1 cellular context compared by ENCODE assay signal in the genomic region with DNA sequence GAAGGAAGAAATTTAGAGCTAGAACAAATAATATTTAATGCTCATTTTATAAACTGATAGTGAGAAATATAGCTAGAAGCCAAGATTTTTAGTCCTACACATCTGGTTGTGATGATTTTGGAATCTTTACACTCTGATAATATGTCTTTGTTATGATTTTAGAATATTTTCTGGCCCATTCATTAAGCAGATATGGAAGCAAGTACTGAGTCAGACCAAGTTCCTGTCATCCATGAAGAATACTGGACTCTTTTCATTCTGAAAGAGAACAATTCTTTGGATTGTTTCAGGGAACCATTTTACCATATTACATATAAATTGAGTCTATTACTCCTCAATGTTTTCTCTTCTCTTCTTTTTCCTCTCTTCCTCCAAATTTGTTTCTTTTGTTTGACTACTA.
TF ChIP-seq lines count a peak whose summit lies in the region.

No MANE protein-coding gene starts in this region.

TF ChIP-seq in HepG2, 621 proteins besides CTCF, POLR2A, EP300 and RAD21 (continued from another document):
- TF ChIP-seq ZNF557 (CRISPR knock-in tag; IDR thresholded peaks at IDR 0.05): no peak
TF ChIP-seq in HepG2: peak in this region for 0.
